Comparison of ENCODE assay signal across 1 cellular context in genomic region chr7:42982604-42983115, GRCh38.
TF ChIP-seq lines count a peak whose summit lies in the region.

No MANE protein-coding gene starts in this region.

TF ChIP-seq in GM23338, 12 proteins besides CTCF, POLR2A, EP300 and RAD21 (continued from another document):
- TF ChIP-seq ZNF462 (CRISPR knock-in tag; IDR thresholded peaks at IDR 0.05) (no peak), POLR2AphosphoS5 (IDR thresholded peaks at IDR 0.05; ENCODE audit: low read depth) (no peak), EZH2 (IDR thresholded peaks at IDR 0.05; ENCODE audit: low read depth, unreplicated experiment) (no peak), CREB1 (CRISPR knock-in tag; IDR thresholded peaks at IDR 0.05; ENCODE audit: low read depth) (no peak), ETS1 (IDR thresholded peaks at IDR 0.05) (no peak)
TF ChIP-seq in GM23338: peak in this region for 0.
